9 cellular contexts compared by ENCODE assay signal in genomic region chr12:65948320-65949008, GRCh38.
DNase-seq lines count a peak whose midpoint lies in the region; ATAC-seq, FAIRE-seq and TF ChIP-seq lines count a peak whose summit lies in the region.
"Had no signal": no experiment of that assay in that cellular context is flagged by ENCODE, and none has a peak within 500 bp of the region (broad histone marks: within the 10 kb centered on the region; RNA-seq: fewer than 3 reads in every experiment).

No MANE protein-coding gene starts in this region.

- intact Hi-C loops in lower leg skin (cut with DNase I; ENCODE audit: low total_unique reads) = no loop called here

- TF ChIP-seq CTCF in lower leg skin (IDR thresholded peaks at IDR 0.05) = no peak

- H3K4me3 ChIP-seq in lower leg skin (ENCODE audit: low read depth, poor library complexity, severe bottlenecking) = no peak overlapping the region

- FAIRE-seq in urothelium cell line (lab: Jason Lieb, UNC) = peak; percentile 81
- FAIRE-seq: A204.1 had no signal

- TF ChIP-seq POLR2A in lower leg skin (IDR thresholded peaks at IDR 0.05) = no peak

- 6 to 15% methylated on average over 11 of the region's 11 CpGs for WGBS in lower leg skin, 2 donors

- ATAC-seq in HG03135 (IDR thresholded peaks at IDR 0.05; ENCODE audit: unreplicated experiment) = no peak

- DNase-seq in NCI-H345 (lab: John Stamatoyannopoulos, UW) (peak; percentile 2), NCI-H345 treated with DMSO at 0.1 percent for 48 hours (lab: John Stamatoyannopoulos, UW; ENCODE audit: unreplicated experiment) (no peak), dedifferentiated amniotic fluid mesenchymal stem cell (ENCODE audit: extremely low spot score) (peak; percentile 94), lower leg skin (ENCODE audit: low spot score in 2 of 2) (peak; percentile 73 to 91), urothelium cell line (ENCODE audit: low spot score) (peak; percentile 89), NCI-H510A treated with DMSO at 0.1 percent for 48 hours (lab: John Stamatoyannopoulos, UW) (no peak)
- no peak for DNase-seq in stimulated activated CD4-positive, alpha-beta T cell treated with anti-CD3 and anti-CD28 coated beads, Interleukin-12 subunit alpha, Interleukin-12 subunit beta, amount 100 ng/mL, for 4 hours

Comparison
In these comparisons a context has a peak if more than half of its experiments do, and no peak if none do; other contexts are left out.
1. DNase-seq: peak in NCI-H345 (single experiment), dedifferentiated amniotic fluid mesenchymal stem cell (single experiment), lower leg skin (2 of 2) and urothelium cell line (single experiment); none in NCI-H345 treated with DMSO at 0.1 percent for 48 hours (single experiment), NCI-H510A treated with DMSO at 0.1 percent for 48 hours (single experiment) and stimulated activated CD4-positive, alpha-beta T cell treated with anti-CD3 and anti-CD28 coated beads, Interleukin-12 subunit alpha, Interleukin-12 subunit beta, amount 100 ng/mL, for 4 hours (single experiment).